ENCODE assay signal across 25 cellular contexts in the genomic region with DNA sequence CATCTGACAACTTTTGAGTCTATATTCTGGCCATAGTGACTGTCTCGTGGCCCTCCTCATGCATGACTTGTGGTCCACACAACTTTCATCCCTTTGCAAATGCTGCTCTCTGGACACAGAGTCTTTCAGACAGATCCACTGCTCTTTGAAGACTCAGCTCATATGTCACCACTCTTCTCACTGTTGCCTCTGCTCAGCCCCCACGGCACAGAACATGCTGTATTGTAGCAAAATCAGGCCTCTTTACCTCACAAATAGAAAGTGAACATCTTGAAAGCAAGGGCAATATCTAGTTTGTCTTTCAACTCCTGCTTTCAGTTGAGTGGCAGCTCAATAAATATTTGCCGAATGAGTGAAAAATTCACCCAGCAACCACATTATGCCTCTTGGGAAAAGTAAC.
"Had no signal": no experiment of that assay in that cellular context is flagged by ENCODE, and none has a peak within 500 bp of the region (broad histone marks: within the 10 kb centered on the region; RNA-seq: fewer than 3 reads in every experiment).

No MANE protein-coding gene starts in this region.

- H3K27ac ChIP-seq: Peyer's patch, RWPE1, SJSA1 had no signal

- H3K36me3 ChIP-seq: Peyer's patch, SJSA1 had no signal

- H3K4me3 Mint-ChIP-seq: activated CD8-positive, alpha-beta T cell treated with anti-CD3 and anti-CD28 coated beads, Interleukin-2, amount 10 ng/mL, durations not matched to agents 7 days and 5 days; activated naive CD8-positive, alpha-beta T cell treated with anti-CD3 and anti-CD28 coated beads, Interleukin-2, amount 50 U/mL, for 24 hours had no signal

- H3K4me3 ChIP-seq: K562, Peyer's patch, SJSA1 had no signal

- ATAC-seq: activated CD4-positive, CD25-positive, alpha-beta regulatory T cell treated with anti-CD3 and anti-CD28 coated beads, Interleukin-2, amount 50 U/mL, for 24 hours; activated CD8-positive, alpha-beta T cell treated with anti-CD3 and anti-CD28 coated beads, Interleukin-2, amount 10 ng/mL, durations not matched to agents 7 days and 5 days; activated naive CD4-positive, alpha-beta T cell treated with anti-CD3 and anti-CD28 coated beads, Interleukin-2, amount 50 U/mL, for 72 hours; activated naive CD8-positive, alpha-beta T cell treated with anti-CD3 and anti-CD28 coated beads, Interleukin-2, amount 50 U/mL, for 24 hours; K562; SK-N-SH treated with all-trans-retinoic acid at 6 μM for 48 hours had no signal

- H3K4me1 ChIP-seq: Peyer's patch, SJSA1 had no signal

- H3K4me1 Mint-ChIP-seq: activated naive CD8-positive, alpha-beta T cell treated with anti-CD3 and anti-CD28 coated beads, Interleukin-2, amount 50 U/mL, for 24 hours had no signal

- H3K9me3 ChIP-seq: SJSA1 had no signal

- H3K36me3 Mint-ChIP-seq: activated naive CD4-positive, alpha-beta T cell treated with anti-CD3 and anti-CD28 coated beads, Interleukin-2, amount 50 U/mL, for 72 hours had no signal

- DNase-seq: activated CD4-positive, alpha-beta T cell treated with anti-CD3 and anti-CD28 coated beads for 4 hours; activated CD8-positive, alpha-beta memory T cell treated with anti-CD3 and anti-CD28 coated beads, Interleukin-2, amount 50 U/mL, for 48 hours; activated CD8-positive, alpha-beta T cell treated with anti-CD3 and anti-CD28 coated beads, Interleukin-2, amount 10 ng/mL, durations not matched to agents 7 days and 5 days; activated effector memory CD4-positive, alpha-beta T cell treated with anti-CD3 and anti-CD28 coated beads, Interleukin-2, amount 50 U/mL, for 16 hours; activated naive CD4-positive, alpha-beta T cell treated with Interleukin-2 at 50 U/mL for 16 hours; activated naive CD8-positive, alpha-beta T cell treated with anti-CD3 and anti-CD28 coated beads, Interleukin-2, amount 50 U/mL, for 24 hours; activated T-cell treated with anti-CD3 and anti-CD28 coated beads, Interleukin-2, amount 50 U/mL, for 1 hour; amniotic stem cell; Karpas-422; MM.1S; NCI-H1105; NCI-H1436; NCI-H2081; NCI-H226; NCI-H526; NCI-H774; Peyer's patch; Right ventricle myocardium superior; SW 1271 had no signal

- H3K27me3 Mint-ChIP-seq: activated naive CD8-positive, alpha-beta T cell treated with anti-CD3 and anti-CD28 coated beads, Interleukin-2, amount 50 U/mL, for 24 hours had no signal

- H3K27ac Mint-ChIP-seq: activated CD8-positive, alpha-beta T cell treated with anti-CD3 and anti-CD28 coated beads, Interleukin-2, amount 10 ng/mL, durations not matched to agents 7 days and 5 days; activated naive CD4-positive, alpha-beta T cell treated with anti-CD3 and anti-CD28 coated beads, Interleukin-2, amount 50 U/mL, for 72 hours; activated naive CD8-positive, alpha-beta T cell treated with anti-CD3 and anti-CD28 coated beads, Interleukin-2, amount 50 U/mL, for 24 hours had no signal

- H3K27me3 ChIP-seq: Peyer's patch, SJSA1 had no signal
